Comparison of ENCODE assay signal across 18 cellular contexts in genomic region chr12:124583854-124584253, GRCh38.
"Had no signal": no experiment of that assay in that cellular context is flagged by ENCODE, and none has a peak within 500 bp of the region (broad histone marks: within the 10 kb centered on the region; RNA-seq: fewer than 3 reads in every experiment).

No MANE protein-coding gene starts in this region.

- H3K9ac ChIP-seq: neural progenitor cell had no signal

- H3K9me3 Mint-ChIP-seq: activated T-helper 2 cell treated with anti-CD3 and anti-CD28 coated beads, Interferon-gamma antibody, Interleukin-2, Interleukin-4, amounts not matched to agents 10 μg/mL and 5 μg/mL and 100 μg/mL, durations not matched to agents 14 hours and 24 hours and 36 hours had no signal

- H2AFZ ChIP-seq: neural progenitor cell had no signal

- DNase-seq: activated CD4-positive, alpha-beta T cell treated with anti-CD3 and anti-CD28 coated beads, Interleukin-2, amount 50 U/mL, for 48 hours; activated CD4-positive, CD25-positive, alpha-beta regulatory T cell treated with anti-CD3 and anti-CD28 coated beads, Interleukin-2, amount 50 U/mL, for 72 hours; activated naive CD4-positive, alpha-beta T cell treated with anti-CD3 and anti-CD28 coated beads for 36 hours; effector memory CD8-positive, alpha-beta T cell; gastrocnemius medialis; naive B cell; stimulated activated naive CD8-positive, alpha-beta T cell treated with anti-CD3 and anti-CD28 coated beads, Interleukin-15, amount 100 ng/mL, for 72 hours; T1000 had no signal

- H3K27me3 ChIP-seq: ascending aorta, breast epithelium, gastrocnemius medialis, neural progenitor cell, pancreas had no signal

- H3K36me3 ChIP-seq: ascending aorta, breast epithelium, gastrocnemius medialis, neural progenitor cell, pancreas, thoracic aorta had no signal

- H3K9me3 ChIP-seq: ascending aorta, breast epithelium, gastrocnemius medialis, pancreas, thoracic aorta had no signal

- H3K4me3 ChIP-seq: ascending aorta, breast epithelium, gastrocnemius medialis, neural progenitor cell, pancreas, thoracic aorta had no signal

- H3K36me3 Mint-ChIP-seq: neural progenitor cell had no signal

- H3K27ac Mint-ChIP-seq: activated naive CD4-positive, alpha-beta T cell treated with anti-CD3 and anti-CD28 coated beads for 36 hours; activated T-helper 2 cell treated with anti-CD3 and anti-CD28 coated beads, Interferon-gamma antibody, Interleukin-2, Interleukin-4, amounts not matched to agents 10 μg/mL and 5 μg/mL and 100 μg/mL, durations not matched to agents 14 hours and 24 hours and 36 hours; dendritic cell treated with granulocyte-macrophage colony-stimulating factor and Interleukin-4, amounts not matched to agents 40 ng/mL and 50 ng/mL, for 4 days; effector memory CD8-positive, alpha-beta T cell; naive B cell; neural progenitor cell; stimulated activated naive CD8-positive, alpha-beta T cell treated with anti-CD3 and anti-CD28 coated beads, Interleukin-15, amount 100 ng/mL, for 72 hours had no signal

- ATAC-seq: effector memory CD8-positive, alpha-beta T cell; gastrocnemius medialis; left lobe of liver; pancreas; sciatic nerve; stimulated activated naive CD8-positive, alpha-beta T cell treated with anti-CD3 and anti-CD28 coated beads, Interleukin-15, amount 100 ng/mL, for 72 hours had no signal

- H3K4me3 Mint-ChIP-seq: activated naive CD4-positive, alpha-beta T cell treated with anti-CD3 and anti-CD28 coated beads for 36 hours; dendritic cell treated with granulocyte-macrophage colony-stimulating factor and Interleukin-4, amounts not matched to agents 40 ng/mL and 50 ng/mL, for 4 days; effector memory CD8-positive, alpha-beta T cell; naive B cell; neural progenitor cell; stimulated activated naive CD8-positive, alpha-beta T cell treated with anti-CD3 and anti-CD28 coated beads, Interleukin-15, amount 100 ng/mL, for 72 hours had no signal

- H3K27ac ChIP-seq: ascending aorta, breast epithelium, gastrocnemius medialis, neural progenitor cell, pancreas, thoracic aorta had no signal

- H3K4me2 ChIP-seq: neural progenitor cell had no signal

- FAIRE-seq: keratinocyte, pancreas had no signal

- H3K27me3 Mint-ChIP-seq: stimulated activated naive CD8-positive, alpha-beta T cell treated with anti-CD3 and anti-CD28 coated beads, Interleukin-15, amount 100 ng/mL, for 72 hours had no signal

- H3K4me1 ChIP-seq: breast epithelium had no signal
